In genomic region chr19:38877781-38878574, GRCh38 we compare ENCODE assay signal across 8 cellular contexts. TPM values are rescaled to one million over a fixed set of nuclear protein-coding genes. Genes with fewer than 3 reads are reported as not detected.
DNase-seq lines count a peak whose midpoint lies in the region.

TSS of gene RINL (minus strand) at chr19:38878275. CDS start at chr19:38876742, 1,533 bp downstream.

- no peaks in the 10 kb centered on the region for H3K9me3 Mint-ChIP-seq in IgD-negative memory B cell

- H3K27me3 Mint-ChIP-seq in IgD-negative memory B cell = peaks cover 2% of the 10 kb centered on the region

- H3K36me3 Mint-ChIP-seq in IgD-negative memory B cell = peaks cover 7% of the 10 kb centered on the region

- H3K27ac Mint-ChIP-seq in IgD-negative memory B cell = peak within 1 kb of the TSS; percentile 96 to 99 (median 97)

- H3K4me3 Mint-ChIP-seq in IgD-negative memory B cell = peak within 1 kb of the TSS; percentile 76 to 93 (median 84)

- DNase-seq in GDM1 (lab: John Stamatoyannopoulos, UW) = peak; percentile 60
- DNase-seq in SHP77 (lab: John Stamatoyannopoulos, UW) = peak; percentile 99
- peak; percentile 68 for DNase-seq in activated effector memory CD4-positive, alpha-beta T cell treated with Interleukin-2 at 50 U/mL for 16 hours
- DNase-seq in kidney tubule cell (ENCODE audit: low spot score) = peak; percentile 20
- peak; percentile 42 for DNase-seq in stimulated activated CD8-positive, alpha-beta memory T cell treated with anti-CD3 and anti-CD28 coated beads, Interleukin-12 subunit alpha, Interleukin-12 subunit beta, amount 100 ng/mL, for 24 hours (ENCODE audit: extremely low read depth)
- DNase-seq in NCI-H1694 (lab: John Stamatoyannopoulos, UW) = no peak
- DNase-seq in foreskin melanocyte = no peak

- H3K4me1 Mint-ChIP-seq in IgD-negative memory B cell = peaks cover 20 to 27% (median 25%) of the 10 kb centered on the region in 3 donors

RNA-seq across cellular contexts. Expression of gene RINL, which starts in this region (rescaled TPM):
- polyA plus RNA-seq in IgD-negative memory B cell = 61.3 TPM

Comparison
In these comparisons a context has a peak if more than half of its experiments do, and no peak if none do; other contexts are left out.
1. DNase-seq: peak in GDM1 (single experiment), SHP77 (2 of 2), activated effector memory CD4-positive, alpha-beta T cell treated with Interleukin-2 at 50 U/mL for 16 hours (single experiment), kidney tubule cell (single experiment) and stimulated activated CD8-positive, alpha-beta memory T cell treated with anti-CD3 and anti-CD28 coated beads, Interleukin-12 subunit alpha, Interleukin-12 subunit beta, amount 100 ng/mL, for 24 hours (single experiment); none in NCI-H1694 (single experiment) and foreskin melanocyte (single experiment).